ENCODE assay signal across 27 cellular contexts in genomic region chr12:93101367-93101766, GRCh38.
"Had no signal": no experiment of that assay in that cellular context is flagged by ENCODE, and none has a peak within 500 bp of the region (broad histone marks: within the 10 kb centered on the region; RNA-seq: fewer than 3 reads in every experiment).

No MANE protein-coding gene starts in this region.

- H3K27ac Mint-ChIP-seq: activated CD4-positive, alpha-beta memory T cell treated with anti-CD3 and anti-CD28 coated beads, Interleukin-2, amount 10 ng/mL, durations not matched to agents 7 days and 5 days; activated CD4-positive, alpha-beta T cell treated with anti-CD3 and anti-CD28 coated beads, Interleukin-2, amount 10 ng/mL, durations not matched to agents 7 days and 5 days; activated naive CD8-positive, alpha-beta T cell; activated T-cell treated with anti-CD3 and anti-CD28 coated beads, Interleukin-2, amount 50 U/mL, for 24 hours; activated T-cell treated with anti-CD3 and anti-CD28 coated beads, Interleukin-2, amount 50 U/mL, for 72 hours; effector memory CD8-positive, alpha-beta T cell; WTC11 had no signal

- H3K4me3 ChIP-seq: esophagus squamous epithelium had no signal

- H3K36me3 ChIP-seq: esophagus squamous epithelium had no signal

- H3K4me1 ChIP-seq: esophagus squamous epithelium had no signal

- ATAC-seq: activated T-cell treated with anti-CD3 and anti-CD28 coated beads, Interleukin-2, amount 50 U/mL, for 72 hours; effector memory CD8-positive, alpha-beta T cell; WTC11 had no signal

- H3K27ac ChIP-seq: esophagus squamous epithelium had no signal

- DNase-seq: activated CD4-positive, alpha-beta memory T cell treated with anti-CD3 and anti-CD28 coated beads, Interleukin-2, amount 10 ng/mL, durations not matched to agents 7 days and 5 days; activated CD4-positive, alpha-beta T cell treated with anti-CD3 and anti-CD28 coated beads for 1 hour; activated CD4-positive, alpha-beta T cell treated with anti-CD3 and anti-CD28 coated beads for 4 hours; activated CD4-positive, alpha-beta T cell treated with anti-CD3 and anti-CD28 coated beads, Interleukin-2, amount 10 ng/mL, durations not matched to agents 7 days and 5 days; activated CD4-positive, alpha-beta T cell treated with anti-CD3 and anti-CD28 coated beads, Interleukin-2, amount 50 U/mL, for 4 hours; activated CD8-positive, alpha-beta memory T cell treated with anti-CD3 and anti-CD28 coated beads, Interleukin-2, amount 50 U/mL, for 48 hours; activated effector memory CD4-positive, alpha-beta T cell treated with Interleukin-2 at 50 U/mL for 16 hours; activated gamma-delta T cell treated with Interleukin-2 at 50 U/mL for 16 hours; activated naive CD4-positive, alpha-beta T cell treated with anti-CD3 and anti-CD28 coated beads, Interleukin-2, amount 50 U/mL, for 16 hours; activated naive CD4-positive, alpha-beta T cell treated with Interleukin-2 at 50 U/mL for 16 hours; activated T-cell treated with anti-CD3 and anti-CD28 coated beads for 4 hours; activated T-cell treated with anti-CD3 and anti-CD28 coated beads, Interleukin-2, amount 50 U/mL, for 24 hours; activated T-cell treated with anti-CD3 and anti-CD28 coated beads, Interleukin-2, amount 50 U/mL, for 72 hours; amniotic stem cell; anterior cingulate cortex; caudate nucleus; cortex of kidney; dermis blood vessel endothelial cell; effector CD4-positive, alpha-beta T cell; effector memory CD8-positive, alpha-beta T cell; erythroblast; esophagus squamous epithelium; foreskin melanocyte; head of caudate nucleus; T-helper 2 cell had no signal

- H3K27me3 ChIP-seq: esophagus squamous epithelium had no signal

- H3K9me3 ChIP-seq: esophagus squamous epithelium had no signal

- H3K36me3 Mint-ChIP-seq: activated naive CD8-positive, alpha-beta T cell; WTC11 had no signal

- H3K4me3 Mint-ChIP-seq: activated CD4-positive, alpha-beta memory T cell treated with anti-CD3 and anti-CD28 coated beads, Interleukin-2, amount 10 ng/mL, durations not matched to agents 7 days and 5 days; activated CD4-positive, alpha-beta T cell treated with anti-CD3 and anti-CD28 coated beads, Interleukin-2, amount 10 ng/mL, durations not matched to agents 7 days and 5 days; activated naive CD8-positive, alpha-beta T cell; activated T-cell treated with anti-CD3 and anti-CD28 coated beads, Interleukin-2, amount 50 U/mL, for 24 hours; activated T-cell treated with anti-CD3 and anti-CD28 coated beads, Interleukin-2, amount 50 U/mL, for 72 hours; effector memory CD8-positive, alpha-beta T cell; WTC11 had no signal

- H3K9me3 Mint-ChIP-seq: activated CD4-positive, alpha-beta memory T cell treated with anti-CD3 and anti-CD28 coated beads, Interleukin-2, amount 10 ng/mL, durations not matched to agents 7 days and 5 days; activated CD4-positive, alpha-beta T cell treated with anti-CD3 and anti-CD28 coated beads, Interleukin-2, amount 10 ng/mL, durations not matched to agents 7 days and 5 days; activated T-cell treated with anti-CD3 and anti-CD28 coated beads, Interleukin-2, amount 50 U/mL, for 24 hours; activated T-cell treated with anti-CD3 and anti-CD28 coated beads, Interleukin-2, amount 50 U/mL, for 72 hours; effector memory CD8-positive, alpha-beta T cell had no signal

- H3K27me3 Mint-ChIP-seq: activated CD4-positive, alpha-beta memory T cell treated with anti-CD3 and anti-CD28 coated beads, Interleukin-2, amount 10 ng/mL, durations not matched to agents 7 days and 5 days; activated CD4-positive, alpha-beta T cell treated with anti-CD3 and anti-CD28 coated beads, Interleukin-2, amount 10 ng/mL, durations not matched to agents 7 days and 5 days; activated naive CD8-positive, alpha-beta T cell; activated T-cell treated with anti-CD3 and anti-CD28 coated beads, Interleukin-2, amount 50 U/mL, for 24 hours; effector memory CD8-positive, alpha-beta T cell had no signal
